Comparison of ENCODE assay signal across 8 cellular contexts in the genomic region with DNA sequence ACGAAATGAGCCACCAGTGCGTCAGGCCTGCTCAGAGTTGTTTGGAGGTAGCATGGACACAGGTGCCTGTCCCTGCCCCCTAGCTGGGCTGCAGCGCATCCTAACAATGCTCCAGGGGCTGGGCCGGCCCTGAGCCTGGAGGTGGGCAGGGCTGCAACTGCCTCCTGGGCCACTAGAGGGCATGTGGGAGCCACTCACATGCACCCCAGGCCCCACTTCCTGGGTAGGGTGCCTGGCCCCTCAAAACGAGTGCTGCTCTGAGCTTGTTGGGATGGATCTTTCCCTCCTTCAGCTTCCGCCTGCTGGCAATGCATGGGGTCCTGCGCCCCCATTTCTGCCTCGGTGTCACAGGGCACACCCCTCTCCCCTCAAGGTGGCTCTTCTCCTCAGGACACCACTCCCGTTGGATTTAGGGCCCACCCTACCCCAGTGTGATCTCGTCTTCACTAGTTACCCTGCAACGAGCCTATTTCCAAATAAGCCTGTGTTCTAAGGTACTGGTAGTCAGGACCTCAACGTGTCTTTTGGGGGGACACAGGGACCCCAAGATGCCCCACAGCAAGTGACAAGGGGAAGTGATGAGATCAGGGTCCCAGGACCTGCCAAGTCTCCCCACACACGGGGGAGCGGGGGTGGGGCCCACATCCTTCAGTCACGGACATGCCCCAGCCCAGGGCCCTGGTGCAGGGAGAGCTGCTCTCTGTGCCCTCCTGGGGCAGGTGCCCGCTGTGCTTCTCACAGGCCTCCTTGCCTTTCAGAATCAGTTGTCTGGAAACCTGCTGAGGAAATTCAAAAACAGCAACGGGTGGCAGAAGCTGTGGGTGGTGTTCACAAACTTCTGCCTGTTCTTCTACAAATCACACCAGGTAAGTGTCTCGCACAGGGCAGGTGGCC.
A peak's percentile ranks its signal among the peaks of the same experiment; 100 is the strongest.
DNase-seq lines count a peak whose midpoint lies in the region; ATAC-seq and TF ChIP-seq lines count a peak whose summit lies in the region.

No MANE protein-coding gene starts in this region.

- WGBS in right lobe of liver (ENCODE audit: insufficient coverage, low coverage, low lambda C conversion rate, missing lambda C conversion rate): 13% methylated on average over 7 of the region's 18 CpGs

- TF ChIP-seq CTCF in right lobe of liver (IDR thresholded peaks at IDR 0.05): peak; percentile 97 to 98 (median 97)

- no peaks in the 10 kb centered on the region for H3K27me3 ChIP-seq in right lobe of liver

- H3K4me1 ChIP-seq in right lobe of liver: no peaks in the 10 kb centered on the region

- H3K36me3 ChIP-seq in right lobe of liver: peaks cover 0 to 43% (median 12%) of the 10 kb centered on the region in 4 donors

- H3K27ac ChIP-seq in right lobe of liver: no peak overlapping the region

- H3K9me3 ChIP-seq in right lobe of liver: no peaks in the 10 kb centered on the region

- ATAC-seq in HG02678 (IDR thresholded peaks at IDR 0.05; ENCODE audit: unreplicated experiment): peak; percentile 85
- peak; percentile 84 to 92 (median 90) for ATAC-seq in right lobe of liver

- DNase-seq in NCI-H82 (lab: John Stamatoyannopoulos, UW): peak; percentile 80
- DNase-seq in NCI-H82 treated with DMSO at 0.1 percent for 48 hours (lab: John Stamatoyannopoulos, UW; ENCODE audit: unreplicated experiment): no peak
- peak; percentile 29 for DNase-seq in NCI-H1694 (lab: John Stamatoyannopoulos, UW)
- peak; percentile 72 for DNase-seq in activated CD4-positive, alpha-beta T cell treated with anti-CD3 and anti-CD28 coated beads for 1 hour
- peak; percentile 62 for DNase-seq in cerebellar cortex (ENCODE audit: low spot score)
- peak; percentile 74 to 76 (median 75) for DNase-seq in right lobe of liver
- peak; percentile 64 for DNase-seq in stimulated activated CD8-positive, alpha-beta memory T cell treated with anti-CD3 and anti-CD28 coated beads, Interleukin-15, amount 100 ng/mL, for 24 hours (ENCODE audit: low read depth)

- intact Hi-C loops in right lobe of liver (cut with DNase I): loop anchor here (10.0 kb wide), 2 partner anchors 209 to 411 kb away; no protein-coding TSS in a partner anchor

- H3K4me3 ChIP-seq in right lobe of liver: no peak overlapping the region

- no peak for TF ChIP-seq POLR2A in right lobe of liver (IDR thresholded peaks at IDR 0.05)
